In the genomic region with DNA sequence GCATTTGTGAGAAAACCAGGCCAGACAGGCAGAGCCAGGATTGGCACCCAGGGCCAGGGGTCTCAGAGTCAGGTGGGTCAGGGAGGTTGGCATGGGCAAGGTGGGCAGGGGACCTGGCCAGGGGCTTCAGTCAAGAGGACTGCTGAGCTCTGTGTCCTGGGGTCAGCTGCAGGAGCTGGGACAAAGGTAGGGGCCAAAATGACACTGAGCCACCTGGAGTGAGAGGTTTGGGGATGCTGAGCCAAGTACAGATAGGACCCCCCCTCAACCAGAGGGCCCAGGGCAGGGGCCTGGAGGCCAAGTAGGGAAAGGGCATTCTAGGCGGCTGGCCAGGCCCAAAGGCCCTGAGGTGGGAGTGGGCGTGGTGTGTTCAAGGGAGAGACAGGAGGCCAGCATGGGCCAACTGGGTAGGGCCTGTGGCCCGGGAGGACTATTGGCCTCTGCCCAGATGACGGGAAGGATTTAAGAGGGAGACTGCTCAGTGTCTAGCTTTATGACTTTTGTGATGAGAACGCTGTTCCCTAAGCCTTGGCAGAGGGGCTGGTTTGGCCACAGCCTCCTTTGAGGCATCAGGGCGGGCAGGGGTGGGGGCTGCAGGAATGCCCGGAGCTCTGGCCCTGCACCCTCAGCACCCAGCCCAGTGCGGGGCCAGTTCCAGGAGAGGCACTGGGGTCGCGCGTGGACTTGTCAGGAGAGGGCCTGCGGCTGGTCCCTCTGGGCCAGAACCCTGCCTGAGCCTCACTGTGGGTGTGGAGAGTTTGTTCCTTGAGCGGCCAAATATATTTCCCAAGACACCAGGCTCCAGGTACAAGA, we compare ENCODE assay signal across 15 cellular contexts. TPM values are rescaled to one million over a fixed set of nuclear protein-coding genes. Genes with fewer than 3 reads are reported as not detected.
DNase-seq lines count a peak whose midpoint lies in the region; ATAC-seq and TF ChIP-seq lines count a peak whose summit lies in the region.
"Had no signal": no experiment of that assay in that cellular context is flagged by ENCODE, and none has a peak within 500 bp of the region (broad histone marks: within the 10 kb centered on the region; RNA-seq: fewer than 3 reads in every experiment).

No MANE protein-coding gene starts in this region.

- no peak overlapping the region for H2AFZ ChIP-seq in MM.1S (ENCODE audit: low read length)
- H2AFZ ChIP-seq: GM23338 had no signal

- TF ChIP-seq POLR2A in Peyer's patch (IDR thresholded peaks at IDR 0.05), result no peak

- H3K4me1 Mint-ChIP-seq in stimulated activated effector memory CD8-positive, alpha-beta T cell treated with anti-CD3 and anti-CD28 coated beads, Interleukin-12 subunit alpha, Interleukin-12 subunit beta, amount 100 ng/mL, for 72 hours, result no peaks in the 10 kb centered on the region
- H3K4me1 Mint-ChIP-seq: CD4-positive, alpha-beta memory T cell had no signal

- peaks cover 21% of the 10 kb centered on the region for H3F3A ChIP-seq in MM.1S (ENCODE audit: insufficient read depth, low read length)

- DNase-seq in MM.1S (no peak), Peyer's patch (peak in 2 of 3 donors; percentile 34 to 38), mesenteric fat pad (ENCODE audit: low spot score) (peak; percentile 83), caudate nucleus (lab: John Stamatoyannopoulos, UW) (no peak), GM20000 (ENCODE audit: low spot score) (no peak)
- no peak for DNase-seq in stimulated activated effector memory CD8-positive, alpha-beta T cell treated with anti-CD3 and anti-CD28 coated beads, Interleukin-12 subunit alpha, Interleukin-12 subunit beta, amount 100 ng/mL, for 72 hours (ENCODE audit: low spot score in 2 of 2)
- DNase-seq: BE2C; CD4-positive, alpha-beta memory T cell; DMS79; H7 had no signal

- H3K36me3 Mint-ChIP-seq in stimulated activated effector memory CD8-positive, alpha-beta T cell treated with anti-CD3 and anti-CD28 coated beads, Interleukin-12 subunit alpha, Interleukin-12 subunit beta, amount 100 ng/mL, for 72 hours, result no peaks in the 10 kb centered on the region
- H3K36me3 Mint-ChIP-seq: CD4-positive, alpha-beta memory T cell had no signal

- no peaks in the 10 kb centered on the region for H4K20me1 ChIP-seq in MM.1S (ENCODE audit: insufficient read depth, low read length)

- no peak for TF ChIP-seq CTCF in MM.1S (IDR thresholded peaks at IDR 0.05; ENCODE audit: low read length)
- no peak for TF ChIP-seq CTCF in Peyer's patch (IDR thresholded peaks at IDR 0.05)
- no peak for TF ChIP-seq CTCF in GM20000 (IDR thresholded peaks at IDR 0.05; ENCODE audit: extremely low read depth, missing control alignments)

- no peaks in the 10 kb centered on the region for H3K9me3 Mint-ChIP-seq in stimulated activated effector memory CD8-positive, alpha-beta T cell treated with anti-CD3 and anti-CD28 coated beads, Interleukin-12 subunit alpha, Interleukin-12 subunit beta, amount 100 ng/mL, for 72 hours
- H3K9me3 Mint-ChIP-seq: CD4-positive, alpha-beta memory T cell; GM23338 had no signal

- H3K4me1 ChIP-seq in MM.1S (ENCODE audit: low read length) (peaks cover 35% of the 10 kb centered on the region), Peyer's patch (no peaks in the 10 kb centered on the region)
- H3K4me1 ChIP-seq: A549, BE2C had no signal

- no peaks in the 10 kb centered on the region for H3K79me2 ChIP-seq in MM.1S (ENCODE audit: low read length)

- H3K27ac Mint-ChIP-seq in stimulated activated effector memory CD8-positive, alpha-beta T cell treated with anti-CD3 and anti-CD28 coated beads, Interleukin-12 subunit alpha, Interleukin-12 subunit beta, amount 100 ng/mL, for 72 hours, result no peak overlapping the region
- H3K27ac Mint-ChIP-seq: CD4-positive, alpha-beta memory T cell; GM23338 had no signal

- peak; percentile 17 for ATAC-seq in stimulated activated effector memory CD8-positive, alpha-beta T cell treated with anti-CD3 and anti-CD28 coated beads, Interleukin-12 subunit alpha, Interleukin-12 subunit beta, amount 100 ng/mL, for 72 hours
- ATAC-seq in GM19455 (IDR thresholded peaks at IDR 0.05; ENCODE audit: unreplicated experiment), result no peak
- ATAC-seq: A549, GM12878, GM23338 had no signal

- H3K27ac ChIP-seq in MM.1S (ENCODE audit: low read length), result peak overlapping the region; percentile 84; the same call in 1 of the 2 replicates
- no peak overlapping the region for H3K27ac ChIP-seq in Peyer's patch
- H3K27ac ChIP-seq in caudate nucleus (ENCODE audit: low read depth, low read length), result no peak overlapping the region
- H3K27ac ChIP-seq: A549 had no signal

- H3K4me3 ChIP-seq in MM.1S (ENCODE audit: low read length) (no peak overlapping the region), Peyer's patch (no peak overlapping the region)
- H3K4me3 ChIP-seq: A549, GM12878, GM23338 had no signal

- H3K4me2 ChIP-seq in MM.1S (ENCODE audit: low read depth, low read length), result no peak overlapping the region
- H3K4me2 ChIP-seq: A549, GM23338 had no signal

- H3K9me3 ChIP-seq in MM.1S (replicated peaks; ENCODE audit: insufficient read depth, low read length) (no peaks in the 10 kb centered on the region), Peyer's patch (no peaks in the 10 kb centered on the region)
- H3K9me3 ChIP-seq: A549, BE2C had no signal

- H3K36me3 ChIP-seq in MM.1S (replicated peaks; ENCODE audit: insufficient read depth, low read length), result no peaks in the 10 kb centered on the region
- H3K36me3 ChIP-seq in Peyer's patch, result no peaks in the 10 kb centered on the region
- H3K36me3 ChIP-seq: BE2C had no signal

- no peaks in the 10 kb centered on the region for H3K9me2 ChIP-seq in MM.1S (replicated peaks; ENCODE audit: insufficient read depth, low read length)

- no peak overlapping the region for H3K9ac ChIP-seq in MM.1S (ENCODE audit: low read length)

- H3K4me3 Mint-ChIP-seq in stimulated activated effector memory CD8-positive, alpha-beta T cell treated with anti-CD3 and anti-CD28 coated beads, Interleukin-12 subunit alpha, Interleukin-12 subunit beta, amount 100 ng/mL, for 72 hours, result no peak overlapping the region
- H3K4me3 Mint-ChIP-seq: CD4-positive, alpha-beta memory T cell; GM23338 had no signal

- H3K27me3 ChIP-seq in MM.1S (replicated peaks; ENCODE audit: insufficient read depth, low read length) (no peaks in the 10 kb centered on the region), Peyer's patch (no peaks in the 10 kb centered on the region)
- H3K27me3 ChIP-seq: BE2C had no signal

RNA-seq across cellular contexts. Expression of gene CFAP100, which starts 3.1 kb away (rescaled TPM):
- total RNA-seq in Peyer's patch (not detected), mesenteric fat pad (not detected)
- total RNA-seq: CD4-positive, alpha-beta memory T cell; G401; GM12878 had no signal

RNA-seq across cellular contexts. Expression of gene KLF15, which starts 40.6 kb away (rescaled TPM):
- total RNA-seq in Peyer's patch (10 to 100 TPM in 1 of 4 donors, 1 to 10 TPM in 3; 3.3 to 10.9 (median 9.4) TPM), mesenteric fat pad (53.8 TPM)

Comparison
In these comparisons a context has a peak if more than half of its experiments do, and no peak if none do; other contexts are left out.
1. DNase-seq: peak in Peyer's patch (2 of 3) and mesenteric fat pad (single experiment); none in MM.1S (single experiment), stimulated activated effector memory CD8-positive, alpha-beta T cell treated with anti-CD3 and anti-CD28 coated beads, Interleukin-12 subunit alpha, Interleukin-12 subunit beta, amount 100 ng/mL, for 72 hours (0 of 2), caudate nucleus (0 of 61) and GM20000 (single experiment).